In the genomic region with DNA sequence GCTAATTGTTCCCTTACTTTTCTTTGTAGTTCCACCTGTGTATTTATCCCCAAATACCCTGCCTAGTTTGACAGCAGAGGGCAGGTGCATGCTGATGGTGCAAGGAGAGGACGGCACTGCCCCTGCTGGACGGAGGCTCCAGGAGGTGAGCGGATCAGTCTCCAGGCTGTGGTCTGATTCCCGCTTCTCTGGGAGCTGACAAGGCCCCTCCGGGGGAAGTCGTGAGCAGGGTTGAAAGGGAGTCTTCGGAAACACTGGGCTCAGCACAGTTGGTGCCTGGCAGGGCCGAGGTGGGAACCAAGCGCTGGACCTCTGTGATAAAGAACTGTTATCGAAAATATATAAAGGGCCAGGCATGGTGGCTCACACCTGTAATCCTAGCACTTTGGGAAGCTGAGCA, we compare ENCODE assay signal across 1 cellular context.
TF ChIP-seq lines count a peak whose summit lies in the region.

No MANE protein-coding gene starts in this region.

TF ChIP-seq in GM23338, 12 proteins besides CTCF, POLR2A, EP300 and RAD21:
- no peak for TF ChIP-seq ZNF462 (CRISPR knock-in tag; IDR thresholded peaks at IDR 0.05)
- no peak for TF ChIP-seq NANOG (IDR thresholded peaks at IDR 0.05; ENCODE audit: borderline replicate concordance)
TF ChIP-seq in GM23338: peak in this region for 0.
